20 cellular contexts compared by ENCODE assay signal in the genomic region with DNA sequence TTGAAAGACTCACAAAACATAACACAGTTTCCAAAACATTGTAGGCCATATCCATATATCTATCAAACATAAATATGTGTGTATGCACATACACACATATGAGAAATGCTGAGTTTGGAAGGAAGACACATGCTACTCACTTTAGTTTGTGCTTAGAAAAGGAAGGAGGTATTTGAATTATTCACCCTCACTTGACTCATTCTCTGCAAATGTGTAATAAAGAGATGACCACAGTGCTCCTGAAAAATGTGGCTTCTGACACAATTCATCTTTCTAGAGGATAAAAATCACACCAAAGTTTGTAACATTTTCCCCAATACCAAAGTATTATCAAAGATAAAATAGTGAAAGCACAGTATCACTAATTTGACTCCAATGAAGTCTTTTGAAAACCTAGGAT.
DNase-seq lines count a peak whose midpoint lies in the region; ATAC-seq and TF ChIP-seq lines count a peak whose summit lies in the region.
"Had no signal": no experiment of that assay in that cellular context is flagged by ENCODE, and none has a peak within 500 bp of the region (broad histone marks: within the 10 kb centered on the region; RNA-seq: fewer than 3 reads in every experiment).

No MANE protein-coding gene starts in this region.

- no peak overlapping the region for H3K4me3 ChIP-seq in AG10803 (ENCODE audit: low read length)
- no peak overlapping the region for H3K4me3 ChIP-seq in cardiac fibroblast (replicated peaks in 1 of 2; ENCODE audit: low read depth in 2 of 2, low read length in 2 of 2)
- H3K4me3 ChIP-seq in coronary artery, result no peak overlapping the region
- H3K4me3 ChIP-seq in body of pancreas, result no peak overlapping the region
- H3K4me3 ChIP-seq: left ventricle myocardium inferior had no signal

- no peaks in the 10 kb centered on the region for H3K36me3 ChIP-seq in body of pancreas (replicated peaks in 1 of 2; ENCODE audit: insufficient read depth in 1 of 2, low read depth in 2 of 2)
- H3K36me3 ChIP-seq: left ventricle myocardium inferior, neutrophil had no signal

- ATAC-seq in body of pancreas, result no peak
- ATAC-seq: effector memory CD8-positive, alpha-beta T cell; sciatic nerve had no signal

- DNase-seq in AG10803 (ENCODE audit: low read depth), result peak; percentile 73
- DNase-seq in NCI-H226, result peak; percentile 48
- DNase-seq in cardiac fibroblast (ENCODE audit: low read depth in 2 of 2), result peak; percentile 13 to 59
- peak; percentile 53 for DNase-seq in kidney tubule cell (ENCODE audit: low spot score)
- no peak for DNase-seq in coronary artery (ENCODE audit: low spot score)
- DNase-seq in body of pancreas, result no peak
- DNase-seq in 8988T, result no peak
- DNase-seq in dedifferentiated amniotic fluid mesenchymal stem cell (ENCODE audit: extremely low spot score), result no peak
- DNase-seq: activated CD4-positive, alpha-beta memory T cell treated with anti-CD3 and anti-CD28 coated beads for 36 hours; activated T-cell treated with anti-CD3 and anti-CD28 coated beads, Interleukin-2, amount 50 U/mL, for 48 hours; DMS79; effector memory CD8-positive, alpha-beta T cell; foreskin melanocyte; left ventricle myocardium inferior; MV-4-11; NCI-H2029 treated with DMSO at 0.1 percent for 48 hours; stimulated activated CD4-positive, alpha-beta T cell treated with anti-CD3 and anti-CD28 coated beads, Interleukin-1b, Interleukin-23, amount 100 ng/mL, for 48 hours; T-helper 1 cell had no signal

- TF ChIP-seq CTCF in AG10803 (conservative IDR thresholded peaks at IDR 0.05; ENCODE audit: low read length) (no peak), cardiac fibroblast (IDR thresholded peaks at IDR 0.05; ENCODE audit: low read depth, low read length) (no peak), coronary artery (IDR thresholded peaks at IDR 0.05) (no peak), body of pancreas (IDR thresholded peaks at IDR 0.05) (no peak)

- H3K27ac ChIP-seq in coronary artery (no peak overlapping the region), body of pancreas (no peak overlapping the region)
- H3K27ac ChIP-seq: neutrophil had no signal

- H3K27me3 ChIP-seq in body of pancreas, result no peaks in the 10 kb centered on the region
- H3K27me3 ChIP-seq: neutrophil had no signal

- H3K4me1 ChIP-seq in body of pancreas, result no peaks in the 10 kb centered on the region

- TF ChIP-seq POLR2A in body of pancreas (IDR thresholded peaks at IDR 0.05), result no peak

- no peaks in the 10 kb centered on the region for H3K9me3 ChIP-seq in body of pancreas
- H3K9me3 ChIP-seq: left ventricle myocardium inferior, neutrophil had no signal

- intact Hi-C loops in body of pancreas (cut with DNase I), result no loop called here

Comparison
In these comparisons a context has a peak if more than half of its experiments do, and no peak if none do; other contexts are left out.
1. DNase-seq: peak in AG10803 (single experiment), NCI-H226 (single experiment), cardiac fibroblast (2 of 2) and kidney tubule cell (single experiment); none in coronary artery (single experiment), body of pancreas (0 of 4), 8988T (single experiment) and dedifferentiated amniotic fluid mesenchymal stem cell (single experiment).